Comparison of ENCODE assay signal across 1 cellular context in the genomic region with DNA sequence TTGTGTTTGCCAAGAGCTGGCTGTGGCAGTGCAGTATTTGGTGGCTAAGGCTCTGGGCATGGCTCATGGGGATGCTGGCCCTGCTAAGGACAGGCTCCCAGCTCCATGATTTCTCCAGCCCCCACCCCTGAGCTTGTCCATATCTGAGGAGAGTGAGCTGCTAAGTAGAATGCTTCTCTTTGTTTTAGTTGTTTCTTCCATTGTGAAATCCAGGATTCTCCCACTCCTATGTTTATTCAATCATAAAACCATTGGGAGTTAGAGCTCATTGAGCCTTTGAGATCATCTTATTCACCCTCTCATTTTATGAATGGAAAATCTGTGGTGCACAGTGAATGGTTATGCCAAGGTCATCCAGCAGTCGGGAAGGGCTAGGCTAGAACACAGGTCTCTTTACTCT.
TF ChIP-seq lines count a peak whose summit lies in the region.

No MANE protein-coding gene starts in this region.

TF ChIP-seq in PFSK-1, 5 proteins besides CTCF, POLR2A, EP300 and RAD21 (continued from another document):
- TF ChIP-seq POLR2AphosphoS5 (IDR thresholded peaks at IDR 0.05; ENCODE audit: low read depth, low read length) = no peak
